ENCODE assay signal across 1 cellular context in genomic region chr2:3605013-3605961, GRCh38.
TF ChIP-seq lines count a peak whose summit lies in the region.

No MANE protein-coding gene starts in this region.

TF ChIP-seq in A549, 52 proteins besides CTCF, POLR2A, EP300 and RAD21 (continued from another document):
- TF ChIP-seq HMGXB4 (CRISPR knock-in tag; IDR thresholded peaks at IDR 0.05; ENCODE audit: borderline replicate concordance) (no peak), KDM5A (IDR thresholded peaks at IDR 0.05) (no peak), SREBF2 (IDR thresholded peaks at IDR 0.05) (no peak), ELK1 (IDR thresholded peaks at IDR 0.05; ENCODE audit: low read depth, low read length) (no peak), HDAC2 (IDR thresholded peaks at IDR 0.05) (no peak), HOXB5 (CRISPR knock-in tag; IDR thresholded peaks at IDR 0.05) (peak; percentile 22; the same call in 1 of the 2 replicates), ZFP36 (IDR thresholded peaks at IDR 0.05; ENCODE audit: borderline replicate concordance, partially characterized antibody) (no peak), BHLHE40 (IDR thresholded peaks at IDR 0.05; ENCODE audit: low read depth, low read length) (peak; percentile 2; the same call in 1 of the 2 replicates), MAFK (IDR thresholded peaks at IDR 0.05; ENCODE audit: partially characterized antibody) (no peak), RFX5 (IDR thresholded peaks at IDR 0.05) (no peak), PHF8 (IDR thresholded peaks at IDR 0.05; ENCODE audit: borderline replicate concordance, low read depth) (peak; percentile 42; the same call in 1 of the 2 replicates), ZSCAN20 (CRISPR knock-in tag; IDR thresholded peaks at IDR 0.05) (no peak), FOSL2 (IDR thresholded peaks at IDR 0.05) (no peak), FOSL2 (CRISPR knock-in tag; IDR thresholded peaks at IDR 0.05) (no peak), CHD2 (IDR thresholded peaks at IDR 0.05; ENCODE audit: low read length, partially characterized antibody) (peak; percentile 63), FOXS1 (CRISPR knock-in tag; IDR thresholded peaks at IDR 0.05) (no peak), GATA3 (IDR thresholded peaks at IDR 0.05; ENCODE audit: borderline replicate concordance) (no peak), TP53 (CRISPR knock-in tag; IDR thresholded peaks at IDR 0.05) (no peak), RCOR1 (IDR thresholded peaks at IDR 0.05; ENCODE audit: low read depth, low read length) (no peak), JUN (IDR thresholded peaks at IDR 0.05) (peak in 1 of 2 experiments; percentile 91; a peak in 3 of 5 replicates), RNF2 (IDR thresholded peaks at IDR 0.05; ENCODE audit: borderline replicate concordance, low read depth) (no peak), ZNF302 (CRISPR knock-in tag; IDR thresholded peaks at IDR 0.05) (no peak), CBX8 (IDR thresholded peaks at IDR 0.05) (no peak), TFCP2L1 (CRISPR knock-in tag; IDR thresholded peaks at IDR 0.05) (no peak), CHD4 (IDR thresholded peaks at IDR 0.05; ENCODE audit: borderline replicate concordance) (no peak), NFE2L2 (conservative IDR thresholded peaks at IDR 0.05; ENCODE audit: low read length) (no peak), CEBPB (IDR thresholded peaks at IDR 0.05) (no peak), FOSB (CRISPR knock-in tag; IDR thresholded peaks at IDR 0.05) (no peak), ESRRA (IDR thresholded peaks at IDR 0.05; ENCODE audit: borderline replicate concordance, low read length) (no peak), ZC3H11A (IDR thresholded peaks at IDR 0.05) (no peak), JUNB (IDR thresholded peaks at IDR 0.05) (no peak), CBX2 (IDR thresholded peaks at IDR 0.05; ENCODE audit: borderline replicate concordance, low read depth) (no peak), MAX (IDR thresholded peaks at IDR 0.05) (peak; percentile 91), NPAS2 (CRISPR knock-in tag; IDR thresholded peaks at IDR 0.05; ENCODE audit: borderline replicate concordance) (peak; percentile 71), HOXA7 (CRISPR knock-in tag; IDR thresholded peaks at IDR 0.05) (no peak), HOXB13 (CRISPR knock-in tag; IDR thresholded peaks at IDR 0.05; ENCODE audit: low read depth) (no peak), MAZ (IDR thresholded peaks at IDR 0.05; ENCODE audit: borderline replicate concordance, low read depth, low read length) (no peak), KDM1A (IDR thresholded peaks at IDR 0.05; ENCODE audit: low read depth) (no peak), EHF (CRISPR knock-in tag; IDR thresholded peaks at IDR 0.05) (no peak)
- TF ChIP-seq, protein P1, sequence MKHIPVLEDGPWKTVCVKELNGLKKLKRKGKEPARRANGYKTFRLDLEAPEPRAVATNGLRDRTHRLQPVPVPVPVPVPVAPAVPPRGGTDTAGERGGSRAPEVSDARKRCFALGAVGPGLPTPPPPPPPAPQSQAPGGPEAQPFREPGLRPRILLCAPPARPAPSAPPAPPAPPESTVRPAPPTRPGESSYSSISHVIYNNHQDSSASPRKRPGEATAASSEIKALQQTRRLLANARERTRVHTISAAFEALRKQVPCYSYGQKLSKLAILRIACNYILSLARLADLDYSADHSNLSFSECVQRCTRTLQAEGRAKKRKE (CRISPR knock-in tag; IDR thresholded peaks at IDR 0.05; ENCODE audit: low read depth) = 0 out of 2 replicates have a peak, but pooled peaks have one; percentile 39
- TF ChIP-seq, protein P2, sequence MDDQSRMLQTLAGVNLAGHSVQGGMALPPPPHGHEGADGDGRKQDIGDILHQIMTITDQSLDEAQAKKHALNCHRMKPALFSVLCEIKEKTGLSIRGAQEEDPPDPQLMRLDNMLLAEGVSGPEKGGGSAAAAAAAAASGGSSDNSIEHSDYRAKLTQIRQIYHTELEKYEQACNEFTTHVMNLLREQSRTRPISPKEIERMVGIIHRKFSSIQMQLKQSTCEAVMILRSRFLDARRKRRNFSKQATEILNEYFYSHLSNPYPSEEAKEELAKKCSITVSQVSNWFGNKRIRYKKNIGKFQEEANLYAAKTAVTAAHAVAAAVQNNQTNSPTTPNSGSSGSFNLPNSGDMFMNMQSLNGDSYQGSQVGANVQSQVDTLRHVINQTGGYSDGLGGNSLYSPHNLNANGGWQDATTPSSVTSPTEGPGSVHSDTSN (IDR thresholded peaks at IDR 0.05) = 0 out of 2 replicates have a peak, but pooled peaks have one; percentile 10
- TF ChIP-seq, protein P3, sequence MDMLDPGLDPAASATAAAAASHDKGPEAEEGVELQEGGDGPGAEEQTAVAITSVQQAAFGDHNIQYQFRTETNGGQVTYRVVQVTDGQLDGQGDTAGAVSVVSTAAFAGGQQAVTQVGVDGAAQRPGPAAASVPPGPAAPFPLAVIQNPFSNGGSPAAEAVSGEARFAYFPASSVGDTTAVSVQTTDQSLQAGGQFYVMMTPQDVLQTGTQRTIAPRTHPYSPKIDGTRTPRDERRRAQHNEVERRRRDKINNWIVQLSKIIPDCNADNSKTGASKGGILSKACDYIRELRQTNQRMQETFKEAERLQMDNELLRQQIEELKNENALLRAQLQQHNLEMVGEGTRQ (IDR thresholded peaks at IDR 0.05) = peak; percentile 93
- TF ChIP-seq, protein P4, sequence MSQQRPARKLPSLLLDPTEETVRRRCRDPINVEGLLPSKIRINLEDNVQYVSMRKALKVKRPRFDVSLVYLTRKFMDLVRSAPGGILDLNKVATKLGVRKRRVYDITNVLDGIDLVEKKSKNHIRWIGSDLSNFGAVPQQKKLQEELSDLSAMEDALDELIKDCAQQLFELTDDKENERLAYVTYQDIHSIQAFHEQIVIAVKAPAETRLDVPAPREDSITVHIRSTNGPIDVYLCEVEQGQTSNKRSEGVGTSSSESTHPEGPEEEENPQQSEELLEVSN (IDR thresholded peaks at IDR 0.05; ENCODE audit: borderline replicate concordance, low read depth) = no peak
- TF ChIP-seq, protein P5, sequence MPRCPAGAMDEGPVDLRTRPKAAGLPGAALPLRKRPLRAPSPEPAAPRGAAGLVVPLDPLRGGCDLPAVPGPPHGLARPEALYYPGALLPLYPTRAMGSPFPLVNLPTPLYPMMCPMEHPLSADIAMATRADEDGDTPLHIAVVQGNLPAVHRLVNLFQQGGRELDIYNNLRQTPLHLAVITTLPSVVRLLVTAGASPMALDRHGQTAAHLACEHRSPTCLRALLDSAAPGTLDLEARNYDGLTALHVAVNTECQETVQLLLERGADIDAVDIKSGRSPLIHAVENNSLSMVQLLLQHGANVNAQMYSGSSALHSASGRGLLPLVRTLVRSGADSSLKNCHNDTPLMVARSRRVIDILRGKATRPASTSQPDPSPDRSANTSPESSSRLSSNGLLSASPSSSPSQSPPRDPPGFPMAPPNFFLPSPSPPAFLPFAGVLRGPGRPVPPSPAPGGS (IDR thresholded peaks at IDR 0.05) = peak; percentile 42; the same call in 2 of the 3 replicates
